11 cellular contexts compared by ENCODE assay signal in genomic region chr6:68777956-68778355, GRCh38.
DNase-seq lines count a peak whose midpoint lies in the region; ATAC-seq and TF ChIP-seq lines count a peak whose summit lies in the region.
"Had no signal": no experiment of that assay in that cellular context is flagged by ENCODE, and none has a peak within 500 bp of the region (broad histone marks: within the 10 kb centered on the region; RNA-seq: fewer than 3 reads in every experiment).

No MANE protein-coding gene starts in this region.

- intact Hi-C loops in A673 (cut with micrococcal nuclease; ENCODE audit: unreplicated experiment) = loop anchor here (1.0 to 2.0 kb wide), 5 partner anchors 140 to 434 kb away; no protein-coding TSS in a partner anchor

- no peaks in the 10 kb centered on the region for H3K27me3 ChIP-seq in A673 (replicated peaks; ENCODE audit: insufficient read depth, low read depth, low read length, poor library complexity)

- H3K4me1 Mint-ChIP-seq in T-helper 17 cell = no peaks in the 10 kb centered on the region
- H3K4me1 Mint-ChIP-seq: nephron progenitor cell had no signal

- no peaks in the 10 kb centered on the region for H3K9me3 ChIP-seq in A673 (ENCODE audit: low read depth, low read length, poor library complexity, severe bottlenecking)
- H3K9me3 ChIP-seq in T-helper 17 cell (ENCODE audit: control insufficient read depth, low read length, poor library complexity, severe bottlenecking) = no peaks in the 10 kb centered on the region

- DNase-seq in A673 (ENCODE audit: low spot score) (peak; percentile 87), NCI-H128 (lab: John Stamatoyannopoulos, UW; ENCODE audit: unreplicated experiment) (peak; percentile 71), SHP77 treated with DMSO at 0.1 percent for 48 hours (lab: John Stamatoyannopoulos, UW) (peak; percentile 61), foreskin melanocyte (peak; percentile 6), UCSD-AML1 (lab: John Stamatoyannopoulos, UW; ENCODE audit: unreplicated experiment) (no peak), T-helper 17 cell (no peak)
- no peak for DNase-seq in activated effector memory CD4-positive, alpha-beta T cell treated with anti-CD3 and anti-CD28 coated beads, Interleukin-2, amount 50 U/mL, for 16 hours
- DNase-seq: PC-9 had no signal

- BruUV-seq in A673 (replicated peaks; lab: Mats Ljungman, UMichigan) = no TSS peak

- H3K27me3 Mint-ChIP-seq in T-helper 17 cell = no peaks in the 10 kb centered on the region

- H3K27ac Mint-ChIP-seq in T-helper 17 cell = no peak overlapping the region
- H3K27ac Mint-ChIP-seq: nephron progenitor cell had no signal

- peaks cover 41% of the 10 kb centered on the region for H3K4me1 ChIP-seq in A673 (ENCODE audit: insufficient read depth, low read length, poor library complexity, severe bottlenecking)

- TF ChIP-seq CTCF in A673 (conservative IDR thresholded peaks at IDR 0.05; ENCODE audit: low read depth, low read length) = no peak

- no peak overlapping the region for H3K4me3 Mint-ChIP-seq in T-helper 17 cell
- H3K4me3 Mint-ChIP-seq: nephron progenitor cell had no signal

- ATAC-seq in GM21423 (IDR thresholded peaks at IDR 0.05; ENCODE audit: unreplicated experiment) (no peak), T-helper 17 cell (no peak)

- H3K36me3 ChIP-seq in A673 (ENCODE audit: insufficient read depth, low read length, poor library complexity, severe bottlenecking) = no peaks in the 10 kb centered on the region

- H3K36me3 Mint-ChIP-seq in T-helper 17 cell (ENCODE audit: low read depth) = no peaks in the 10 kb centered on the region

- no peak overlapping the region for H3K27ac ChIP-seq in A673 (ENCODE audit: low read depth, low read length, poor library complexity, severe bottlenecking)
- H3K27ac ChIP-seq: PC-9 had no signal

- H3K4me3 ChIP-seq in A673 (ENCODE audit: low read depth, low read length, poor library complexity, severe bottlenecking) = no peak overlapping the region
- H3K4me3 ChIP-seq: GM12878, PC-9 had no signal

- CTCF ChIA-PET in A673 (lab: Charles Lee) = interaction anchor here (0.9 to 1.1 kb wide), 3 partner anchors 69 to 434 kb away, joined by 3 to 7 read pairs (median 4); partner anchors contain the start of gene ADGRB3

- POLR2A ChIA-PET in A673 (lab: Charles Lee; ENCODE audit: low non-redundant PET) = no interaction called here

Comparison
In these comparisons a context has a peak if more than half of its experiments do, and no peak if none do; other contexts are left out.
1. DNase-seq: peak in A673 (single experiment), NCI-H128 (single experiment), SHP77 treated with DMSO at 0.1 percent for 48 hours (single experiment) and foreskin melanocyte (single experiment); none in activated effector memory CD4-positive, alpha-beta T cell treated with anti-CD3 and anti-CD28 coated beads, Interleukin-2, amount 50 U/mL, for 16 hours (single experiment), UCSD-AML1 (single experiment) and T-helper 17 cell (0 of 3).